Comparison of ENCODE assay signal across 28 cellular contexts in the genomic region with DNA sequence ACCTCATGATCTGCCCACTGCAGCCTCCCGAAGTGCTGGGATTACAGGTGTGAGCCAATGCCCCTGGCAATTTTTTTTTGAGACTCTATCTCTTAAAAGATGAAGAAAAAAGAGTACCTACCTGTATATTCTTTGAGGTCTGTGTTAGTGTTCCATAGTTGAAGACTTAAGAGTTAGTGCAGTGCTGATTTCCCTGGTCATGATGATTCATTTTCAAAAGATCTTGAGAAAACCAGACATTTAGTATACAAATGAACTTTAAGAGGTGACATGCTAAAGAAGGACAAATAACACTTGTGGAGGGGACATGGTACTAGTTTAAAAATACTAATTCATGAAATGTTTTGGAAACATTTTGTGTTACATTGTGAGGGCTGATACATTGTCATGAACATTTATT. TPM values are rescaled to one million over a fixed set of nuclear protein-coding genes. Genes with fewer than 3 reads are reported as not detected.
DNase-seq lines count a peak whose midpoint lies in the region; ATAC-seq and TF ChIP-seq lines count a peak whose summit lies in the region.
"Had no signal": no experiment of that assay in that cellular context is flagged by ENCODE, and none has a peak within 500 bp of the region (broad histone marks: within the 10 kb centered on the region; RNA-seq: fewer than 3 reads in every experiment).

No MANE protein-coding gene starts in this region.

- H3K4me1 ChIP-seq in Peyer's patch, result peaks cover 0 to 3% (median 0%) of the 10 kb centered on the region in 4 donors
- H3K4me1 ChIP-seq: BLaER1 had no signal

- CTCF ChIA-PET in activated CD4-positive, alpha-beta T cell treated with anti-CD3 and anti-CD28 coated beads for 36 hours (lab: Charles Lee), result interaction anchor here (0.7 to 2.3 kb wide), 2 partner anchors 18 to 100 kb away, joined by 3 to 8 read pairs; a partner anchor contains a TSS

- H3K36me3 Mint-ChIP-seq in activated CD4-positive, alpha-beta T cell treated with anti-CD3 and anti-CD28 coated beads for 36 hours (ENCODE audit: low read depth), result peaks cover 12% of the 10 kb centered on the region
- peaks cover 2% of the 10 kb centered on the region for H3K36me3 Mint-ChIP-seq in chondrocyte (ENCODE audit: low read depth)

- no peaks in the 10 kb centered on the region for H3K9me3 Mint-ChIP-seq in activated CD4-positive, alpha-beta T cell treated with anti-CD3 and anti-CD28 coated beads for 36 hours (ENCODE audit: low read depth)
- H3K9me3 Mint-ChIP-seq in chondrocyte (ENCODE audit: low read depth), result no peaks in the 10 kb centered on the region
- H3K9me3 Mint-ChIP-seq: endodermal cell; stimulated activated naive CD8-positive, alpha-beta T cell treated with anti-CD3 and anti-CD28 coated beads, Interleukin-15, Interleukin-2, amounts not matched to agents 100 ng/mL and 50 ng/mL, for 24 hours had no signal

- DNase-seq in activated CD4-positive, alpha-beta T cell treated with anti-CD3 and anti-CD28 coated beads for 36 hours, result no peak
- no peak for DNase-seq in activated CD4-positive, alpha-beta T cell treated with anti-CD3 and anti-CD28 coated beads, Interleukin-2, amount 50 U/mL, for 48 hours
- peak; percentile 18 for DNase-seq in NCI-H226
- DNase-seq in chondrocyte (ENCODE audit: low spot score), result no peak
- peak; percentile 55 for DNase-seq in renal cortical epithelial cell (ENCODE audit: low read depth)
- DNase-seq in Peyer's patch, result no peak
- no peak for DNase-seq in activated CD4-positive, CD25-positive, alpha-beta regulatory T cell treated with anti-CD3 and anti-CD28 coated beads, Interleukin-2, amount 50 U/mL, for 72 hours
- DNase-seq in substantia nigra (lab: John Stamatoyannopoulos, UW), result no peak
- DNase-seq: 8988T; activated CD4-positive, CD25-positive, alpha-beta regulatory T cell; activated CD8-positive, alpha-beta memory T cell treated with anti-CD3 and anti-CD28 coated beads, Interleukin-2, amount 10 ng/mL, durations not matched to agents 7 days and 5 days; activated effector memory CD4-positive, alpha-beta T cell treated with anti-CD3 and anti-CD28 coated beads, Interleukin-2, amount 50 U/mL, for 16 hours; endodermal cell; GF-D8; hippocampal formation; MM.1S; NCI-H1436 treated with DMSO at 0.1 percent for 48 hours; NCI-H2171; NCI-H748 treated with DMSO at 0.1 percent for 48 hours; OCI-M1; ovary; stimulated activated CD4-positive, alpha-beta T cell treated with anti-CD3 and anti-CD28 coated beads, Interleukin-1b, Interleukin-23, amount 100 ng/mL, for 48 hours had no signal

- peak overlapping the region; percentile 17 for H3K27ac Mint-ChIP-seq in activated CD4-positive, alpha-beta T cell treated with anti-CD3 and anti-CD28 coated beads for 36 hours
- H3K27ac Mint-ChIP-seq in chondrocyte (ENCODE audit: unreplicated experiment), result peak overlapping the region; percentile 8
- H3K27ac Mint-ChIP-seq: activated CD8-positive, alpha-beta memory T cell treated with anti-CD3 and anti-CD28 coated beads, Interleukin-2, amount 10 ng/mL, durations not matched to agents 7 days and 5 days; stimulated activated naive CD8-positive, alpha-beta T cell treated with anti-CD3 and anti-CD28 coated beads, Interleukin-15, Interleukin-2, amounts not matched to agents 100 ng/mL and 50 ng/mL, for 24 hours had no signal

- H3K27me3 Mint-ChIP-seq in activated CD4-positive, alpha-beta T cell treated with anti-CD3 and anti-CD28 coated beads for 36 hours, result no peaks in the 10 kb centered on the region
- no peaks in the 10 kb centered on the region for H3K27me3 Mint-ChIP-seq in chondrocyte (ENCODE audit: low read depth)
- H3K27me3 Mint-ChIP-seq: activated CD8-positive, alpha-beta memory T cell treated with anti-CD3 and anti-CD28 coated beads, Interleukin-2, amount 10 ng/mL, durations not matched to agents 7 days and 5 days; stimulated activated naive CD8-positive, alpha-beta T cell treated with anti-CD3 and anti-CD28 coated beads, Interleukin-15, Interleukin-2, amounts not matched to agents 100 ng/mL and 50 ng/mL, for 24 hours had no signal

- H3K4me3 Mint-ChIP-seq in activated CD4-positive, alpha-beta T cell treated with anti-CD3 and anti-CD28 coated beads for 36 hours, result no peak overlapping the region
- no peak overlapping the region for H3K4me3 Mint-ChIP-seq in chondrocyte (ENCODE audit: unreplicated experiment)
- H3K4me3 Mint-ChIP-seq: activated CD8-positive, alpha-beta memory T cell treated with anti-CD3 and anti-CD28 coated beads, Interleukin-2, amount 10 ng/mL, durations not matched to agents 7 days and 5 days; endodermal cell; stimulated activated naive CD8-positive, alpha-beta T cell treated with anti-CD3 and anti-CD28 coated beads, Interleukin-15, Interleukin-2, amounts not matched to agents 100 ng/mL and 50 ng/mL, for 24 hours had no signal

- no peak for TF ChIP-seq POLR2A in Peyer's patch (IDR thresholded peaks at IDR 0.05)

- H3K9me3 ChIP-seq in Peyer's patch, result no peaks in the 10 kb centered on the region
- H3K9me3 ChIP-seq: BLaER1, HAP-1, ovary, SJSA1 had no signal

- H3K36me3 ChIP-seq in Peyer's patch, result no peaks in the 10 kb centered on the region
- H3K36me3 ChIP-seq: HAP-1, ovary, SJSA1 had no signal

- peaks cover 61% of the 10 kb centered on the region for H3K4me1 Mint-ChIP-seq in activated CD4-positive, alpha-beta T cell treated with anti-CD3 and anti-CD28 coated beads for 36 hours
- peaks cover 29% of the 10 kb centered on the region for H3K4me1 Mint-ChIP-seq in chondrocyte (ENCODE audit: low read depth)
- H3K4me1 Mint-ChIP-seq: endodermal cell had no signal

- POLR2A ChIA-PET in activated CD4-positive, alpha-beta T cell treated with anti-CD3 and anti-CD28 coated beads for 36 hours (lab: Charles Lee), result interaction anchor here (0.7 kb wide), 1 partner anchor 12 kb away, joined by 6 read pairs; no protein-coding TSS in a partner anchor

- TF ChIP-seq CTCF in chondrocyte (IDR thresholded peaks at IDR 0.05) (no peak), Peyer's patch (IDR thresholded peaks at IDR 0.05) (no peak)

- H3K27ac ChIP-seq in Peyer's patch (no peak overlapping the region), substantia nigra (ENCODE audit: low read depth, low read length, poor library complexity, severe bottlenecking) (no peak overlapping the region)
- H3K27ac ChIP-seq: BLaER1, ovary, SJSA1 had no signal

- no peaks in the 10 kb centered on the region for H3K27me3 ChIP-seq in Peyer's patch
- H3K27me3 ChIP-seq: BLaER1, ovary, SJSA1 had no signal

- ATAC-seq in activated CD4-positive, alpha-beta T cell treated with anti-CD3 and anti-CD28 coated beads for 36 hours, result peak; percentile 49
- ATAC-seq: activated CD8-positive, alpha-beta memory T cell treated with anti-CD3 and anti-CD28 coated beads, Interleukin-2, amount 10 ng/mL, durations not matched to agents 7 days and 5 days; GM12878 had no signal

- no peak overlapping the region for H3K4me3 ChIP-seq in Peyer's patch
- H3K4me3 ChIP-seq: BLaER1, GM12878, HAP-1, ovary, SJSA1 had no signal

- intact Hi-C loops in activated CD4-positive, alpha-beta T cell treated with anti-CD3 and anti-CD28 coated beads for 36 hours (cut with DNase I, micrococcal nuclease), result no loop called here

RNA-seq across cellular contexts. Expression of a gene that starts 17.7 kb away (rescaled TPM):
- total RNA-seq in activated CD4-positive, alpha-beta T cell treated with anti-CD3 and anti-CD28 coated beads for 36 hours, result 10 to 100 TPM; 29.3 to 33.2 TPM
- total RNA-seq in chondrocyte, result 17.8 to 25.8 TPM (median 25.5 TPM) in 3 replicates
- total RNA-seq in renal cortical epithelial cell, result 9.0 and 22.8 TPM in 2 replicates
- 10 to 100 TPM; 11.1 to 20.6 (median 15.9) TPM for total RNA-seq in Peyer's patch

RNA-seq across cellular contexts. Expression of a gene that starts 38.6 kb away (rescaled TPM):
- total RNA-seq in activated CD4-positive, alpha-beta T cell treated with anti-CD3 and anti-CD28 coated beads for 36 hours, result under 1 TPM in 1 of 2 experiments, not detected in 1; 0.21 TPM
- total RNA-seq in chondrocyte (not detected in 3 replicates), renal cortical epithelial cell (0.30 TPM in 1 of 2 replicates, not detected in the other), Peyer's patch (100 to 1,000 TPM in 3 of 4 donors, 10 to 100 TPM in 1; 31.4 to 222 (median 173) TPM)
- total RNA-seq: lung microvascular endothelial cell, SJSA1 had no signal

RNA-seq across cellular contexts. Expression of a gene that starts 55.3 kb away (rescaled TPM):
- 10 to 100 TPM; 18.2 to 25.0 TPM for total RNA-seq in activated CD4-positive, alpha-beta T cell treated with anti-CD3 and anti-CD28 coated beads for 36 hours
- 13.0 to 20.1 TPM (median 19.2 TPM) in 3 replicates for total RNA-seq in chondrocyte
- 24.7 and 34.2 TPM in 2 replicates for total RNA-seq in renal cortical epithelial cell
- 10 to 100 TPM in 3 of 4 donors, 1 to 10 TPM in 1; 8.3 to 28.6 (median 21.3) TPM for total RNA-seq in Peyer's patch

Comparison
In these comparisons a context has a peak if more than half of its experiments do, and no peak if none do; other contexts are left out.
1. DNase-seq: peak in NCI-H226 (single experiment) and renal cortical epithelial cell (single experiment); none in activated CD4-positive, alpha-beta T cell treated with anti-CD3 and anti-CD28 coated beads for 36 hours (single experiment), activated CD4-positive, alpha-beta T cell treated with anti-CD3 and anti-CD28 coated beads, Interleukin-2, amount 50 U/mL, for 48 hours (0 of 2), chondrocyte (single experiment), Peyer's patch (0 of 3), activated CD4-positive, CD25-positive, alpha-beta regulatory T cell treated with anti-CD3 and anti-CD28 coated beads, Interleukin-2, amount 50 U/mL, for 72 hours (single experiment) and substantia nigra (0 of 49).
2. RNA of a gene that starts 38.6 kb away (total RNA-seq): 31.4 to 222 TPM in Peyer's patch; 0.30 TPM in renal cortical epithelial cell, 0.21 TPM in activated CD4-positive, alpha-beta T cell treated with anti-CD3 and anti-CD28 coated beads for 36 hours and not detected in chondrocyte; every median in the first group is over 10 times any median in the second.